16 cellular contexts compared by ENCODE assay signal in genomic region chr16:85145188-85145587, GRCh38. TPM values are rescaled to one million over a fixed set of nuclear protein-coding genes. Genes with fewer than 3 reads are reported as not detected.
DNase-seq lines count a peak whose midpoint lies in the region; ATAC-seq and TF ChIP-seq lines count a peak whose summit lies in the region.
"Had no signal": no experiment of that assay in that cellular context is flagged by ENCODE, and none has a peak within 500 bp of the region (broad histone marks: within the 10 kb centered on the region; RNA-seq: fewer than 3 reads in every experiment).

No MANE protein-coding gene starts in this region.

- peaks cover 6 to 82% (median 52%) of the 10 kb centered on the region in 12 donors for H3K4me1 ChIP-seq in heart left ventricle
- H3K4me1 ChIP-seq in trophoblast cell (ENCODE audit: control insufficient read depth in 1 of 2, insufficient read depth in 2 of 2, low read length in 2 of 2): peaks cover 21 to 22% of the 10 kb centered on the region in 2 experiments

- H4K12ac ChIP-seq in trophoblast cell (ENCODE audit: low read depth, low read length): no peak overlapping the region

- H2AFZ ChIP-seq in trophoblast cell (ENCODE audit: insufficient read depth, low read length, poor library complexity): no peak overlapping the region

- no peak overlapping the region for H3K4me2 ChIP-seq in trophoblast cell (ENCODE audit: low read length)
- H3K4me2 ChIP-seq: BLaER1 treated with 17β-estradiol and CSF1 and Interleukin-3, amounts not matched to agents 10 nM and 100 nM had no signal

- ATAC-seq in heart left ventricle (no peak), HG03175 (IDR thresholded peaks at IDR 0.05; ENCODE audit: unreplicated experiment) (no peak)

- no peak overlapping the region for H3K23ac ChIP-seq in trophoblast cell (ENCODE audit: low read length)

- no peaks in the 10 kb centered on the region for H3K36me3 ChIP-seq in heart left ventricle
- H3K36me3 ChIP-seq in WERI-Rb-1: no peaks in the 10 kb centered on the region
- H3K36me3 ChIP-seq in trophoblast cell (ENCODE audit: control insufficient read depth in 1 of 2, insufficient read depth in 2 of 2, low read length in 2 of 2): no peaks in the 10 kb centered on the region
- H3K36me3 ChIP-seq: BLaER1 treated with 17β-estradiol and CSF1 and Interleukin-3, amounts not matched to agents 10 nM and 100 nM had no signal

- peaks cover 12% of the 10 kb centered on the region for H3K27me3 Mint-ChIP-seq in nephron (ENCODE audit: low read depth)
- H3K27me3 Mint-ChIP-seq: CD4-positive, CD25-positive, alpha-beta regulatory T cell had no signal

- H3K9ac ChIP-seq in trophoblast cell (ENCODE audit: low read length): no peak overlapping the region
- H3K9ac ChIP-seq: BLaER1 treated with 17β-estradiol and CSF1 and Interleukin-3, amounts not matched to agents 10 nM and 100 nM had no signal

- H2BK12ac ChIP-seq in trophoblast cell (ENCODE audit: low read length): peak overlapping the region; percentile 61

- H3K14ac ChIP-seq in trophoblast cell (ENCODE audit: low read length): peak overlapping the region; percentile 17

- 92 to 99% (median 95%) methylated on average over 5 to 10 of the region's 10 CpGs for WGBS in heart left ventricle, 4 donors
- no CpG with 5 or more reads among the region's 10 CpGs for WGBS in trophoblast cell (ENCODE audit: extremely low coverage, insufficient coverage, insufficient read length)

- H3K27me3 ChIP-seq in heart left ventricle (no peaks in the 10 kb centered on the region), WERI-Rb-1 (ENCODE audit: insufficient read depth, low read depth, severe bottlenecking) (no peaks in the 10 kb centered on the region), trophoblast cell (ENCODE audit: insufficient read depth, low read length) (no peaks in the 10 kb centered on the region)

- H3K79me1 ChIP-seq in trophoblast cell (ENCODE audit: low read length): peaks cover 11% of the 10 kb centered on the region

- H3K27ac Mint-ChIP-seq in nephron: peak overlapping the region in 2 of 3 experiments; percentile 24 to 77
- H3K27ac Mint-ChIP-seq: CD4-positive, CD25-positive, alpha-beta regulatory T cell; HFFc6 had no signal

- H3K4me3 ChIP-seq in heart left ventricle (no peak overlapping the region), WERI-Rb-1 (ENCODE audit: low read depth, low read length) (no peak overlapping the region), trophoblast cell (ENCODE audit: low read depth, low read length) (no peak overlapping the region)
- H3K4me3 ChIP-seq: BLaER1 treated with 17β-estradiol and CSF1 and Interleukin-3, amounts not matched to agents 10 nM and 100 nM had no signal

- TF ChIP-seq POLR2A in heart left ventricle (IDR thresholded peaks at IDR 0.05): no peak

- peaks cover 0 to 3% (median 0%) of the 10 kb centered on the region in 12 donors for H3K9me3 ChIP-seq in heart left ventricle
- H3K9me3 ChIP-seq in WERI-Rb-1 (ENCODE audit: severe bottlenecking): no peaks in the 10 kb centered on the region
- no peaks in the 10 kb centered on the region for H3K9me3 ChIP-seq in trophoblast cell (ENCODE audit: insufficient read depth, low read depth, low read length)
- H3K9me3 ChIP-seq: BLaER1 treated with 17β-estradiol and CSF1 and Interleukin-3, amounts not matched to agents 10 nM and 100 nM had no signal

- H3K18ac ChIP-seq in trophoblast cell (ENCODE audit: low read length): no peak overlapping the region

- no peaks in the 10 kb centered on the region for H3K36me3 Mint-ChIP-seq in nephron (ENCODE audit: low read depth)
- H3K36me3 Mint-ChIP-seq: CD4-positive, CD25-positive, alpha-beta regulatory T cell had no signal

- H3K4ac ChIP-seq in trophoblast cell (ENCODE audit: low read depth, low read length): no peak overlapping the region

- H3K27ac ChIP-seq in heart left ventricle (peak overlapping the region in 7 of 12 donors; percentile 34 to 77 (median 68)), WERI-Rb-1 (peak overlapping the region; percentile 37; the same call in 1 of the 2 replicates), trophoblast cell (ENCODE audit: low read depth, low read length) (no peak overlapping the region)
- H3K27ac ChIP-seq: BLaER1 treated with 17β-estradiol and CSF1 and Interleukin-3, amounts not matched to agents 10 nM and 100 nM had no signal

- intact Hi-C loops in heart left ventricle (cut with DNase I): no loop called here
- intact Hi-C loops in cardiac septum (cut with DNase I): no loop called here

- H2BK120ac ChIP-seq in trophoblast cell (ENCODE audit: insufficient read depth, low read length, poor library complexity): no peak overlapping the region

- H3K79me2 ChIP-seq in trophoblast cell (ENCODE audit: control insufficient read depth, insufficient read depth, low read length, poor library complexity): no peaks in the 10 kb centered on the region

- no peak overlapping the region for H2BK5ac ChIP-seq in trophoblast cell (ENCODE audit: low read depth, low read length, poor library complexity)

- H2AK5ac ChIP-seq in trophoblast cell (ENCODE audit: low read length): no peak overlapping the region

- no peak for DNase-seq in heart left ventricle
- no peak for DNase-seq in cardiac septum (ENCODE audit: low spot score)
- DNase-seq in WERI-Rb-1: no peak
- no peak for DNase-seq in trophoblast cell
- DNase-seq in NCI-H2171 (lab: John Stamatoyannopoulos, UW): no peak
- DNase-seq: 8988T; ACHN; CD4-positive, CD25-positive, alpha-beta regulatory T cell; DMS53; GF-D8; HCEC 1CT; HFFc6 had no signal

- no peak overlapping the region for H3K4me3 Mint-ChIP-seq in nephron
- H3K4me3 Mint-ChIP-seq: CD4-positive, CD25-positive, alpha-beta regulatory T cell; HFFc6 had no signal

- TF ChIP-seq CTCF in heart left ventricle (IDR thresholded peaks at IDR 0.05): no peak
- TF ChIP-seq CTCF in WERI-Rb-1 (IDR thresholded peaks at IDR 0.05; ENCODE audit: low read depth, low read length): no peak
- no peak for TF ChIP-seq CTCF in nephron (IDR thresholded peaks at IDR 0.05; ENCODE audit: unreplicated experiment in 3 of 3)

- no peak overlapping the region for H4K8ac ChIP-seq in trophoblast cell (ENCODE audit: low read depth, low read length)

- no peaks in the 10 kb centered on the region for H3K9me3 Mint-ChIP-seq in nephron
- H3K9me3 Mint-ChIP-seq: CD4-positive, CD25-positive, alpha-beta regulatory T cell; HFFc6 had no signal

- peak overlapping the region; percentile 28 for H4K91ac ChIP-seq in trophoblast cell (ENCODE audit: low read depth, low read length)

- peaks cover 45% of the 10 kb centered on the region for H3K4me1 Mint-ChIP-seq in nephron
- H3K4me1 Mint-ChIP-seq: CD4-positive, CD25-positive, alpha-beta regulatory T cell had no signal

RNA-seq across cellular contexts. Expression of gene CIBAR2, which starts 32.9 kb away (rescaled TPM):
- total RNA-seq in heart left ventricle (not detected), cardiac septum (not detected)
- not detected for polyA plus RNA-seq in heart left ventricle
- 0.03 TPM in 1 of 2 replicates, not detected in the other for polyA plus RNA-seq in trophoblast cell (2013)
- total RNA-seq: CD4-positive, CD25-positive, alpha-beta regulatory T cell; H4; HFFc6 had no signal
- polyA plus RNA-seq: CD4-positive, CD25-positive, alpha-beta regulatory T cell had no signal
